ENCODE assay signal across 8 cellular contexts in genomic region chr5:112492291-112492690, GRCh38.
A peak's percentile ranks its signal among the peaks of the same experiment; 100 is the strongest.
DNase-seq lines count a peak whose midpoint lies in the region; ATAC-seq and TF ChIP-seq lines count a peak whose summit lies in the region.

No MANE protein-coding gene starts in this region.

- no peaks in the 10 kb centered on the region for H3K4me1 Mint-ChIP-seq in CD14-positive monocyte
- H3K4me1 Mint-ChIP-seq in activated CD8-positive, alpha-beta T cell treated with anti-CD3 and anti-CD28 coated beads, Interleukin-2, amount 10 ng/mL, durations not matched to agents 7 days and 5 days (ENCODE audit: low read depth) = no peaks in the 10 kb centered on the region

- no peak overlapping the region for H3K27ac Mint-ChIP-seq in CD14-positive monocyte
- no peak overlapping the region for H3K27ac Mint-ChIP-seq in activated CD8-positive, alpha-beta T cell treated with anti-CD3 and anti-CD28 coated beads, Interleukin-2, amount 10 ng/mL, durations not matched to agents 7 days and 5 days

- CTCF ChIA-PET in activated CD8-positive, alpha-beta T cell treated with anti-CD3 and anti-CD28 coated beads, Interleukin-2, amount 10 ng/mL, durations not matched to agents 7 days and 5 days (lab: Charles Lee) = interaction anchor here (0.8 to 1.4 kb wide), 5 partner anchors 22 to 317 kb away, joined by 3 to 4 read pairs (median 4); no protein-coding TSS in a partner anchor

- no peak overlapping the region for H3K4me3 Mint-ChIP-seq in CD14-positive monocyte
- H3K4me3 Mint-ChIP-seq in activated CD8-positive, alpha-beta T cell treated with anti-CD3 and anti-CD28 coated beads, Interleukin-2, amount 10 ng/mL, durations not matched to agents 7 days and 5 days = no peak overlapping the region

- peak; percentile 28 for TF ChIP-seq CTCF in CD14-positive monocyte (IDR thresholded peaks at IDR 0.05)

- intact Hi-C loops in CD14-positive monocyte (cut with micrococcal nuclease) = no loop called here
- intact Hi-C loops in left cardiac atrium (cut with DNase I) = no loop called here

- peak; percentile 96 for ATAC-seq in GM18861 (IDR thresholded peaks at IDR 0.05; ENCODE audit: unreplicated experiment)
- peak; percentile 100 for ATAC-seq in HG02885 (IDR thresholded peaks at IDR 0.05; ENCODE audit: poor library complexity, unreplicated experiment)
- ATAC-seq in activated CD8-positive, alpha-beta T cell treated with anti-CD3 and anti-CD28 coated beads, Interleukin-2, amount 10 ng/mL, durations not matched to agents 7 days and 5 days = peak; percentile 74
- ATAC-seq in left cardiac atrium = peak; percentile 90 to 95

- peaks cover 2 to 6% (median 2%) of the 10 kb centered on the region in 3 donors for H3K27me3 Mint-ChIP-seq in CD14-positive monocyte (ENCODE audit: low read depth in 3 of 3)
- H3K27me3 Mint-ChIP-seq in activated CD8-positive, alpha-beta T cell treated with anti-CD3 and anti-CD28 coated beads, Interleukin-2, amount 10 ng/mL, durations not matched to agents 7 days and 5 days (ENCODE audit: low read depth) = peaks cover 5% of the 10 kb centered on the region

- POLR2A ChIA-PET in activated CD8-positive, alpha-beta T cell treated with anti-CD3 and anti-CD28 coated beads, Interleukin-2, amount 10 ng/mL, durations not matched to agents 7 days and 5 days (lab: Charles Lee) = no interaction called here

- DNase-seq in CD14-positive monocyte (ENCODE audit: low spot score) (no peak), NCI-H1105 treated with DMSO at 0.1 percent for 48 hours (lab: John Stamatoyannopoulos, UW) (peak; percentile 6), left cardiac atrium (peak; percentile 79), NCI-H1436 (lab: John Stamatoyannopoulos, UW) (no peak)
- DNase-seq in activated CD8-positive, alpha-beta T cell treated with anti-CD3 and anti-CD28 coated beads, Interleukin-2, amount 10 ng/mL, durations not matched to agents 7 days and 5 days = peak; percentile 47
- peak; percentile 0 to 12 (median 2) for DNase-seq in stimulated activated CD4-positive, alpha-beta T cell treated with anti-CD3 and anti-CD28 coated beads, Interleukin-12 subunit alpha, Interleukin-12 subunit beta, amount 100 ng/mL, for 48 hours (ENCODE audit: low read depth in 2 of 3, low spot score in 1 of 3)

- no peaks in the 10 kb centered on the region for H3K36me3 Mint-ChIP-seq in CD14-positive monocyte
- no peaks in the 10 kb centered on the region for H3K36me3 Mint-ChIP-seq in activated CD8-positive, alpha-beta T cell treated with anti-CD3 and anti-CD28 coated beads, Interleukin-2, amount 10 ng/mL, durations not matched to agents 7 days and 5 days (ENCODE audit: low read depth)

- peaks cover 0 to 2% (median 0%) of the 10 kb centered on the region in 7 donors for H3K9me3 Mint-ChIP-seq in CD14-positive monocyte
- no peaks in the 10 kb centered on the region for H3K9me3 Mint-ChIP-seq in activated CD8-positive, alpha-beta T cell treated with anti-CD3 and anti-CD28 coated beads, Interleukin-2, amount 10 ng/mL, durations not matched to agents 7 days and 5 days (ENCODE audit: insufficient read depth)

Comparison
In these comparisons a context has a peak if more than half of its experiments do, and no peak if none do; other contexts are left out.
1. DNase-seq: peak in NCI-H1105 treated with DMSO at 0.1 percent for 48 hours (single experiment), activated CD8-positive, alpha-beta T cell treated with anti-CD3 and anti-CD28 coated beads, Interleukin-2, amount 10 ng/mL, durations not matched to agents 7 days and 5 days (single experiment), left cardiac atrium (single experiment) and stimulated activated CD4-positive, alpha-beta T cell treated with anti-CD3 and anti-CD28 coated beads, Interleukin-12 subunit alpha, Interleukin-12 subunit beta, amount 100 ng/mL, for 48 hours (3 of 3); none in CD14-positive monocyte (single experiment) and NCI-H1436 (single experiment).
2. Peak in every context shown above with its lines, with median percentiles within 50 percentile points of each other: ATAC-seq.